Comparison of ENCODE assay signal across 26 cellular contexts in genomic region chr1:204354579-204354978, GRCh38.
"Had no signal": no experiment of that assay in that cellular context is flagged by ENCODE, and none has a peak within 500 bp of the region (broad histone marks: within the 10 kb centered on the region; RNA-seq: fewer than 3 reads in every experiment).

No MANE protein-coding gene starts in this region.

- H3K4me1 ChIP-seq: breast epithelium had no signal

- FAIRE-seq: astrocyte, TTC549 had no signal

- DNase-seq: activated CD4-positive, alpha-beta T cell treated with anti-CD3 and anti-CD28 coated beads, Interleukin-2, amount 10 ng/mL, durations not matched to agents 24 days and 14 days; activated CD4-positive, alpha-beta T cell treated with anti-CD3 and anti-CD28 coated beads, Interleukin-2, amount 50 U/mL, for 4 hours; activated CD8-positive, alpha-beta T cell treated with anti-CD3 and anti-CD28 coated beads for 36 hours; activated gamma-delta T cell; activated naive CD4-positive, alpha-beta T cell treated with Interleukin-2 at 50 U/mL for 16 hours; activated naive CD8-positive, alpha-beta T cell treated with anti-CD3 and anti-CD28 coated beads, Interleukin-2, amount 10 ng/mL, durations not matched to agents 7 days and 5 days; activated T-cell treated with anti-CD3 and anti-CD28 coated beads, Interleukin-2, amount 50 U/mL, for 1 hour; activated T-cell treated with anti-CD3 and anti-CD28 coated beads, Interleukin-2, amount 50 U/mL, for 72 hours; amygdala; body of pancreas; MM.1S; NCI-H1105 treated with DMSO at 0.1 percent for 48 hours; NCI-H1436; NCI-H1694; NCI-H1930; NCI-H2081 treated with DMSO at 0.1 percent for 48 hours; NCI-H226; NCI-H446 treated with DMSO at 0.1 percent for 48 hours; NCI-H69; NK-92 treated with Interleukin-12 subunit alpha and Interleukin-12 subunit beta, amount 100 ng/mL, for 24 hours; Right ventricle myocardium superior; T1000 had no signal

- H3K4me3 ChIP-seq: body of pancreas, breast epithelium, SK-N-MC had no signal

- ATAC-seq: activated CD8-positive, alpha-beta T cell treated with anti-CD3 and anti-CD28 coated beads for 36 hours; activated T-cell treated with anti-CD3 and anti-CD28 coated beads, Interleukin-2, amount 50 U/mL, for 72 hours; body of pancreas had no signal

- H3K27me3 ChIP-seq: body of pancreas, breast epithelium had no signal

- H3K9me3 ChIP-seq: body of pancreas, breast epithelium had no signal

- H3K36me3 ChIP-seq: breast epithelium had no signal

- H3K27ac ChIP-seq: body of pancreas, breast epithelium, SK-N-MC had no signal
